ENCODE assay signal across 12 cellular contexts in genomic region chr18:11511434-11512095, GRCh38.
DNase-seq lines count a peak whose midpoint lies in the region; ATAC-seq and TF ChIP-seq lines count a peak whose summit lies in the region.
"Had no signal": no experiment of that assay in that cellular context is flagged by ENCODE, and none has a peak within 500 bp of the region (broad histone marks: within the 10 kb centered on the region; RNA-seq: fewer than 3 reads in every experiment).

No MANE protein-coding gene starts in this region.

- no peak overlapping the region for H3K27ac ChIP-seq in uterus
- H3K27ac ChIP-seq: epithelial cell of prostate had no signal

- ATAC-seq in GM18870 (IDR thresholded peaks at IDR 0.05; ENCODE audit: unreplicated experiment): peak; percentile 63
- peak; percentile 93 for ATAC-seq in GM21619 (IDR thresholded peaks at IDR 0.05; ENCODE audit: unreplicated experiment)
- ATAC-seq in HG03175 (IDR thresholded peaks at IDR 0.05; ENCODE audit: unreplicated experiment): peak; percentile 90
- ATAC-seq: activated CD8-positive, alpha-beta T cell treated with anti-CD3 and anti-CD28 coated beads for 36 hours had no signal

- intact Hi-C loops in uterus (cut with DNase I; ENCODE audit: low total_unique reads): no loop called here

- no peak for TF ChIP-seq POLR2A in uterus (IDR thresholded peaks at IDR 0.05)

- no peaks in the 10 kb centered on the region for H3K36me3 ChIP-seq in uterus

- no peak overlapping the region for H3K4me3 ChIP-seq in uterus

- H3K4me1 ChIP-seq in uterus: no peaks in the 10 kb centered on the region

- DNase-seq in medulla oblongata (ENCODE audit: extremely low spot score): peak; percentile 10
- DNase-seq in GF-D8 (lab: John Stamatoyannopoulos, UW): no peak
- DNase-seq in superior temporal gyrus (ENCODE audit: extremely low spot score): no peak
- no peak for DNase-seq in uterus
- DNase-seq in nucleus accumbens (lab: John Stamatoyannopoulos, UW): no peak
- DNase-seq: activated CD8-positive, alpha-beta T cell treated with anti-CD3 and anti-CD28 coated beads for 36 hours; DMS153; NCI-H1694 had no signal

- no peak for TF ChIP-seq CTCF in uterus (IDR thresholded peaks at IDR 0.05)

- H3K27me3 ChIP-seq in uterus: no peaks in the 10 kb centered on the region

- H3K9me3 ChIP-seq in uterus: no peaks in the 10 kb centered on the region
